25 cellular contexts compared by ENCODE assay signal in the genomic region with DNA sequence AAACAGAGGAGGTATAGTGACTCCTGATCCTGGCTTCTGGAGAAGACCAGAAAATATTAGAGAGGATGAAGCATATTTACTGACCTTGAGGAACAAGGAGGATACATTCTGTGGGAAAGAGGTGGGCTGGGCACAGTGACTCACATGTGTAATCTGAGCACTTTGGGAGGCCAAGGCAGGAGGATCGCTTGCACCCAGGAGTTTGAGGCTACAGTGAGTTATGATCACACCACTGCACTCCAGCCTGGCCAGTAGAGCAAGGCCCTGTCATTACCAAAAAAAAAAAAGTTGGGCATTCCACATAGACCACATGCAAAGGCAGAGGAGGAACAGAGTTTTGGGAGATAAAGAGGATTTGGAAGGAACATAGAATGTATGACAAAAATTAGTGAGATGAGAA.
"Had no signal": no experiment of that assay in that cellular context is flagged by ENCODE, and none has a peak within 500 bp of the region (broad histone marks: within the 10 kb centered on the region; RNA-seq: fewer than 3 reads in every experiment).

No MANE protein-coding gene starts in this region.

- H3K36me3 ChIP-seq: brain microvascular endothelial cell, cardiac muscle cell, Peyer's patch had no signal

- ATAC-seq: activated CD8-positive, alpha-beta memory T cell treated with anti-CD3 and anti-CD28 coated beads, Interleukin-2, amount 10 ng/mL, durations not matched to agents 7 days and 5 days had no signal

- H3K9me3 Mint-ChIP-seq: activated B cell treated with CpG ODN at 0.5 μM for 24 hours; activated CD4-positive, alpha-beta T cell treated with anti-CD3 and anti-CD28 coated beads, Interleukin-2, amount 10 ng/mL, durations not matched to agents 24 days and 14 days; activated naive CD4-positive, alpha-beta T cell treated with anti-CD3 and anti-CD28 coated beads for 36 hours; activated naive CD8-positive, alpha-beta T cell treated with anti-CD3 and anti-CD28 coated beads for 36 hours; activated T-cell treated with anti-CD3 and anti-CD28 coated beads, Interleukin-2, amount 50 U/mL, for 24 hours; activated T-helper 1 cell treated with anti-CD3 and anti-CD28 coated beads, Interleukin-12 subunit alpha, Interleukin-12 subunit beta, Interleukin-2, Interleukin-4 antibody, amounts not matched to agents 30 ng/mL and 10 ng/mL and 1 ng/mL, durations not matched to agents 14 hours and 24 hours and 36 hours had no signal

- H3K9me3 ChIP-seq: Peyer's patch had no signal

- H3K27me3 ChIP-seq: brain microvascular endothelial cell, cardiac muscle cell, Peyer's patch had no signal

- H3K4me3 ChIP-seq: cardiac muscle cell, Peyer's patch had no signal

- H3K4me3 Mint-ChIP-seq: activated B cell treated with CpG ODN at 0.5 μM for 24 hours; activated CD4-positive, alpha-beta T cell treated with anti-CD3 and anti-CD28 coated beads, Interleukin-2, amount 10 ng/mL, durations not matched to agents 24 days and 14 days; activated CD8-positive, alpha-beta memory T cell treated with anti-CD3 and anti-CD28 coated beads, Interleukin-2, amount 10 ng/mL, durations not matched to agents 7 days and 5 days; activated T-cell treated with anti-CD3 and anti-CD28 coated beads, Interleukin-2, amount 50 U/mL, for 24 hours had no signal

- H3K27ac Mint-ChIP-seq: activated B cell treated with CpG ODN at 0.5 μM for 24 hours; activated CD4-positive, alpha-beta T cell treated with anti-CD3 and anti-CD28 coated beads, Interleukin-2, amount 10 ng/mL, durations not matched to agents 24 days and 14 days; activated CD8-positive, alpha-beta memory T cell treated with anti-CD3 and anti-CD28 coated beads, Interleukin-2, amount 10 ng/mL, durations not matched to agents 7 days and 5 days; activated naive CD4-positive, alpha-beta T cell treated with anti-CD3 and anti-CD28 coated beads for 36 hours; activated T-cell treated with anti-CD3 and anti-CD28 coated beads, Interleukin-2, amount 50 U/mL, for 24 hours; activated T-helper 1 cell treated with anti-CD3 and anti-CD28 coated beads, Interleukin-12 subunit alpha, Interleukin-12 subunit beta, Interleukin-2, Interleukin-4 antibody, amounts not matched to agents 30 ng/mL and 10 ng/mL and 1 ng/mL, durations not matched to agents 14 hours and 24 hours and 36 hours had no signal

- DNase-seq: activated B cell treated with CpG ODN at 0.5 μM for 24 hours; activated CD4-positive, alpha-beta T cell treated with anti-CD3 and anti-CD28 coated beads for 1 hour; activated CD4-positive, alpha-beta T cell treated with anti-CD3 and anti-CD28 coated beads, Interleukin-2, amount 10 ng/mL, durations not matched to agents 24 days and 14 days; activated CD4-positive, alpha-beta T cell treated with anti-CD3 and anti-CD28 coated beads, Interleukin-2, amount 50 U/mL, for 48 hours; activated CD8-positive, alpha-beta memory T cell treated with anti-CD3 and anti-CD28 coated beads, Interleukin-2, amount 10 ng/mL, durations not matched to agents 7 days and 5 days; activated effector memory CD4-positive, alpha-beta T cell treated with anti-CD3 and anti-CD28 coated beads, Interleukin-2, amount 50 U/mL, for 16 hours; activated naive CD4-positive, alpha-beta T cell treated with anti-CD3 and anti-CD28 coated beads for 36 hours; activated naive CD8-positive, alpha-beta T cell treated with anti-CD3 and anti-CD28 coated beads for 36 hours; activated T-cell treated with anti-CD3 and anti-CD28 coated beads, Interleukin-2, amount 50 U/mL, for 24 hours; brain microvascular endothelial cell; MM.1S; NCI-H1105; NCI-H1436; NCI-H1694 treated with DMSO at 0.1 percent for 48 hours; NCI-H2081; NCI-H510A treated with DMSO at 0.1 percent for 48 hours; NCI-H69; NK-92 treated with Interleukin-12 subunit alpha and Interleukin-12 subunit beta, amount 100 ng/mL, for 24 hours; OCI-M1; Peyer's patch; SIG-M5; T-helper 2 cell; T1000 had no signal

- H3K27ac ChIP-seq: brain microvascular endothelial cell, cardiac muscle cell, Peyer's patch had no signal

- H3K27me3 Mint-ChIP-seq: activated B cell treated with CpG ODN at 0.5 μM for 24 hours; activated CD4-positive, alpha-beta T cell treated with anti-CD3 and anti-CD28 coated beads, Interleukin-2, amount 10 ng/mL, durations not matched to agents 24 days and 14 days; activated CD8-positive, alpha-beta memory T cell treated with anti-CD3 and anti-CD28 coated beads, Interleukin-2, amount 10 ng/mL, durations not matched to agents 7 days and 5 days; activated naive CD8-positive, alpha-beta T cell treated with anti-CD3 and anti-CD28 coated beads for 36 hours; activated T-cell treated with anti-CD3 and anti-CD28 coated beads, Interleukin-2, amount 50 U/mL, for 24 hours had no signal
